In the genomic region with DNA sequence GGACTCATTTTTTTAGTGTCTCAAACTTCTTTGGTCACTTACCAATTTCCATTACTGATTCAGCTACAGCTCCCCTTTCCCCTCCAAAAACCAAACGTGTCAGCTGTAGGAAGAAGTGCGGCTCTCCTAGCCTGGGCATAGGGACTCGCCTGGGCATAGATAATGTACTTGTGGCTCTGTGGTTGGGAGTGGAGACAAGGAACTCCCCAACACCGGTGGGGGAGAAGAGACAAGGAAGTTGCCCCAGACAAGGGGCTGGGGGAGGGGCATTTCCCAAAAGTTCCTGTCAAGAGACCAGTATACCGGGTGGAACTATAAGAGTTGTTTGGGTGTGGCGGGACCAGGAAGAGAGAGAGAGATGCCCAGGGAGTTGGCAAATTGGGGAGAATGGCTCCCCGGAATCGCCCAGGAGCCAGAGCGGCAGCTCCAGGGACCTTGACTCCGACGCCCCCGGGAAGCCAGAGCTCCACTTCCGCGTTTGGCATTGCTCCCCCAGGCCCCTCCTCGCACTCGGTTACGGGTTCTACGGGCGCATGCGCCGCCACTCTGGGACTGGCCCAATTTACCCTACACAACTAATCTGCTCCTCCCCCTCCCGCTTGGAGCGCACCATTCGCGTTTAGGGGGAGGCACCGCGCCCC, we compare ENCODE assay signal across 8 cellular contexts. TPM values are rescaled to one million over a fixed set of nuclear protein-coding genes. Genes with fewer than 3 reads are reported as not detected.
DNase-seq lines count a peak whose midpoint lies in the region; ATAC-seq lines count a peak whose summit lies in the region.

No MANE protein-coding gene starts in this region.

- peak; percentile 98 for DNase-seq in COLO829 (ENCODE audit: low spot score)
- DNase-seq in NK-92 (lab: John Stamatoyannopoulos, UW; ENCODE audit: unreplicated experiment), result peak; percentile 70
- peak; percentile 87 for DNase-seq in activated CD8-positive, alpha-beta memory T cell treated with anti-CD3 and anti-CD28 coated beads, Interleukin-2, amount 50 U/mL, for 1 hour (ENCODE audit: extremely low read depth)
- no peak for DNase-seq in epithelial cell of prostate (ENCODE audit: low read depth, low spot score)
- peak; percentile 98 for DNase-seq in mucosa of gallbladder (ENCODE audit: low spot score)
- DNase-seq in stimulated activated CD8-positive, alpha-beta memory T cell treated with anti-CD3 and anti-CD28 coated beads, Interleukin-4, amount 100 ng/mL, for 4 hours (ENCODE audit: low read depth in 2 of 2, low spot score in 1 of 2), result peak; percentile 90 to 93

- peak; percentile 70 for ATAC-seq in GM19455 (IDR thresholded peaks at IDR 0.05; ENCODE audit: unreplicated experiment)
- peak; percentile 26 for ATAC-seq in HG03575 (IDR thresholded peaks at IDR 0.05; ENCODE audit: extremely low read depth, insufficient number of reproducible peaks, low FRiP score, unreplicated experiment)

- peak overlapping the region; percentile 89 for H3K27ac ChIP-seq in epithelial cell of prostate

RNA-seq across cellular contexts. Expression of a gene that starts 0.9 kb away (rescaled TPM):
- total RNA-seq in mucosa of gallbladder, result 105 TPM
